17 cellular contexts compared by ENCODE assay signal in genomic region chr1:20678599-20678998, GRCh38. TPM values are rescaled to one million over a fixed set of nuclear protein-coding genes. Genes with fewer than 3 reads are reported as not detected.
DNase-seq lines count a peak whose midpoint lies in the region; ATAC-seq lines count a peak whose summit lies in the region.
"Had no signal": no experiment of that assay in that cellular context is flagged by ENCODE, and none has a peak within 500 bp of the region (broad histone marks: within the 10 kb centered on the region; RNA-seq: fewer than 3 reads in every experiment).

No MANE protein-coding gene starts in this region.

- peaks cover 12 to 16% of the 10 kb centered on the region in 2 donors for H3K27me3 Mint-ChIP-seq in CD4-positive, alpha-beta memory T cell
- peaks cover 14 to 26% of the 10 kb centered on the region in 2 donors for H3K27me3 Mint-ChIP-seq in effector memory CD8-positive, alpha-beta T cell

- H3K4me3 Mint-ChIP-seq in CD4-positive, alpha-beta memory T cell = peak overlapping the region in 6 of 8 donors; percentile 1 to 63 (median 20)
- peak overlapping the region; percentile 17 to 79 for H3K4me3 Mint-ChIP-seq in effector memory CD8-positive, alpha-beta T cell
- H3K4me3 Mint-ChIP-seq: activated naive CD4-positive, alpha-beta T cell treated with anti-CD3 and anti-CD28 coated beads, Interleukin-2, amount 50 U/mL, for 24 hours; nephron had no signal

- H3K27ac Mint-ChIP-seq in CD4-positive, alpha-beta memory T cell = peak overlapping the region in 1 of 7 donors; percentile 46
- H3K27ac Mint-ChIP-seq in effector memory CD8-positive, alpha-beta T cell = no peak overlapping the region
- H3K27ac Mint-ChIP-seq: activated naive CD4-positive, alpha-beta T cell treated with anti-CD3 and anti-CD28 coated beads, Interleukin-2, amount 50 U/mL, for 24 hours; nephron had no signal

- no peaks in the 10 kb centered on the region for H3K27me3 ChIP-seq in CD4-positive, alpha-beta memory T cell (ENCODE audit: insufficient read depth, low read length)

- no peaks in the 10 kb centered on the region for H3K36me3 ChIP-seq in CD4-positive, alpha-beta memory T cell (ENCODE audit: insufficient read depth, low read length)

- no peak overlapping the region for H3K27ac ChIP-seq in CD4-positive, alpha-beta memory T cell (ENCODE audit: low read depth, low read length)
- H3K27ac ChIP-seq: C4-2B, epithelial cell of prostate had no signal

- CTCF ChIA-PET in CD4-positive, alpha-beta memory T cell (lab: Charles Lee; ENCODE audit: partially characterized antibody) = no interaction called here

- POLR2A ChIA-PET in CD4-positive, alpha-beta memory T cell (lab: Charles Lee; ENCODE audit: partially characterized antibody) = no interaction called here

- H3K4me1 ChIP-seq in CD4-positive, alpha-beta memory T cell (ENCODE audit: insufficient read depth, low read length) = no peaks in the 10 kb centered on the region

- H3K9me3 Mint-ChIP-seq in CD4-positive, alpha-beta memory T cell = peaks cover 0 to 12% (median 3%) of the 10 kb centered on the region in 8 donors
- H3K9me3 Mint-ChIP-seq in effector memory CD8-positive, alpha-beta T cell = no peaks in the 10 kb centered on the region
- H3K9me3 Mint-ChIP-seq: activated naive CD4-positive, alpha-beta T cell treated with anti-CD3 and anti-CD28 coated beads, Interleukin-2, amount 50 U/mL, for 24 hours; nephron had no signal

- H3K9me3 ChIP-seq in CD4-positive, alpha-beta memory T cell (ENCODE audit: control insufficient read depth in 1 of 2, low read length in 2 of 2) = no peaks in the 10 kb centered on the region

- intact Hi-C loops in CD4-positive, alpha-beta memory T cell (cut with micrococcal nuclease) = no loop called here

- H3K4me1 Mint-ChIP-seq in CD4-positive, alpha-beta memory T cell = peaks cover 5 to 11% (median 7%) of the 10 kb centered on the region in 4 donors
- H3K4me1 Mint-ChIP-seq in effector memory CD8-positive, alpha-beta T cell (ENCODE audit: low read depth in 2 of 2) = peaks cover 8 to 9% of the 10 kb centered on the region in 2 donors
- H3K4me1 Mint-ChIP-seq: nephron had no signal

- no peak for DNase-seq in CD4-positive, alpha-beta memory T cell
- DNase-seq in GM19238 (ENCODE audit: insufficient read length, low spot score) = peak; percentile 41
- DNase-seq in NOMO-1 treated with DMSO at 0.1 percent for 48 hours (lab: John Stamatoyannopoulos, UW; ENCODE audit: unreplicated experiment) = peak; percentile 95
- no peak for DNase-seq in effector memory CD8-positive, alpha-beta T cell
- DNase-seq in T-helper 9 cell = no peak
- DNase-seq: activated CD4-positive, alpha-beta T cell treated with anti-CD3 and anti-CD28 coated beads, Interleukin-2, amount 50 U/mL, for 48 hours; hippocampal formation had no signal

- peak; percentile 33 for ATAC-seq in effector memory CD8-positive, alpha-beta T cell (replicated peaks)
- no peak for ATAC-seq in GM21786 (IDR thresholded peaks at IDR 0.05; ENCODE audit: unreplicated experiment)
- ATAC-seq in HG02981 (IDR thresholded peaks at IDR 0.05; ENCODE audit: unreplicated experiment) = no peak
- ATAC-seq in HG03457 (IDR thresholded peaks at IDR 0.05; ENCODE audit: unreplicated experiment) = no peak
- ATAC-seq: left lobe of liver, sciatic nerve had no signal

- no peak overlapping the region for H3K4me3 ChIP-seq in CD4-positive, alpha-beta memory T cell (ENCODE audit: low read length in 2 of 2)

- no peaks in the 10 kb centered on the region for H3K36me3 Mint-ChIP-seq in CD4-positive, alpha-beta memory T cell
- peaks cover 6% of the 10 kb centered on the region for H3K36me3 Mint-ChIP-seq in effector memory CD8-positive, alpha-beta T cell (ENCODE audit: insufficient read depth)
- H3K36me3 Mint-ChIP-seq: activated naive CD4-positive, alpha-beta T cell treated with anti-CD3 and anti-CD28 coated beads, Interleukin-2, amount 50 U/mL, for 24 hours had no signal

RNA-seq across cellular contexts. Expression of gene DDOST, which starts 17.4 kb away (rescaled TPM):
- 100 to 1,000 TPM; 133 to 134 TPM for total RNA-seq in CD4-positive, alpha-beta memory T cell
- polyA plus RNA-seq in CD4-positive, alpha-beta memory T cell = 100 to 1,000 TPM; 235 to 405 TPM

RNA-seq across cellular contexts. Expression of gene KIF17, which starts 39.2 kb away (rescaled TPM):
- total RNA-seq in CD4-positive, alpha-beta memory T cell = not detected
- not detected for polyA plus RNA-seq in CD4-positive, alpha-beta memory T cell
- total RNA-seq: T-helper 1 cell treated with Interleukin-12 subunit alpha and Interleukin-12 subunit beta and Interleukin-4 antibody, amounts not matched to agents 30 ng/mL and 1 ng/mL, for 36 hours had no signal

RNA-seq across cellular contexts. Expression of gene PINK1, which starts 45.3 kb away (rescaled TPM):
- 10 to 100 TPM; 19.5 to 21.7 TPM for total RNA-seq in CD4-positive, alpha-beta memory T cell
- polyA plus RNA-seq in CD4-positive, alpha-beta memory T cell = 10 to 100 TPM; 19.0 to 24.2 TPM

RNA-seq across cellular contexts. Expression of gene SH2D5, which starts 53.9 kb away (rescaled TPM):
- total RNA-seq in CD4-positive, alpha-beta memory T cell = under 1 TPM in 1 of 2 experiments, not detected in 1; 0.38 TPM
- not detected for polyA plus RNA-seq in CD4-positive, alpha-beta memory T cell
- total RNA-seq: sciatic nerve had no signal

Comparison
In these comparisons a context has a peak if more than half of its experiments do, and no peak if none do; other contexts are left out.
1. DNase-seq: peak in GM19238 (single experiment) and NOMO-1 treated with DMSO at 0.1 percent for 48 hours (single experiment); none in CD4-positive, alpha-beta memory T cell (0 of 5), effector memory CD8-positive, alpha-beta T cell (0 of 3) and T-helper 9 cell (single experiment).